In the genomic region with DNA sequence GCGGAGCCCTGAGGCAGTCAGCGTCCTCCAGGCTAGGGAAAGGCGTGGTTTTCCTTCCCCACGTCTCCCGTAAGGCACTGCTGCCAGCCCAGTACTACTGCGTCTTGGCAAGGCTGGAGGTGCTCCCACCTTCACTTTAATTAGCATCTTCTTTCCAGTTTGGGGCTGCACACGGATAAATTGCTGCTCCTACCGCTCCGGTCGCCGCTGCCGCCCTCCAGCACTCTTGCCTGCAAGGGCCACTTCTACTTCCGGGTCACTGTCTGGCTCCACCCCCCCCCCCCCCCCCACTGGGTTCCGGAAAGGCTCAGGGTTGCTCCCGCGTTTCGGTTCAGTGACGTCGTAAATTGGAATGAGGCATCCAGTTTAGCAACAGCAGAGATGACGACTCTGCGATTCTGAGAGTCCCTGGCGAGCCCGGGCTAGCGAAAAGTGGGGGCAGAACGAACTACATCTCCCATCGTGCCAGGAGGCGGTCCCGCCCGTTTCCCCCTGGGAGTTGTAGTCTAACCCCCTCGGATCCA, we compare ENCODE assay signal across 8 cellular contexts. TPM values are rescaled to one million over a fixed set of nuclear protein-coding genes. Genes with fewer than 3 reads are reported as not detected.
DNase-seq lines count a peak whose midpoint lies in the region; ATAC-seq and TF ChIP-seq lines count a peak whose summit lies in the region.

A gene (minus strand): TSS at position 247 of the 524 bp plus-strand sequence. CDS start 100 bp downstream, at position 147.

- no peaks in the 10 kb centered on the region for H3K9me3 Mint-ChIP-seq in activated T-cell treated with anti-CD3 and anti-CD28 coated beads, Interleukin-2, amount 50 U/mL, for 4 hours

- no peak within 1 kb of the TSS for H3K4me3 ChIP-seq in KMS-11 (IDR thresholded peaks at IDR 0.05; ENCODE audit: insufficient read depth, low read depth, low read length)
- peak within 1 kb of the TSS; percentile 87 to 89 for H3K4me3 ChIP-seq in Panc1 (ENCODE audit: low read depth in 2 of 2, low read length in 2 of 2)
- H3K4me3 ChIP-seq in muscle layer of duodenum (ENCODE audit: low read depth in 1 of 2, low read length in 2 of 2), result peak within 1 kb of the TSS; percentile 86 to 97

- peak within 1 kb of the TSS; percentile 46; the same call in 1 of the 2 replicates for H3K9ac ChIP-seq in KMS-11

- H3K27me3 ChIP-seq in KMS-11 (ENCODE audit: insufficient read depth, low read depth) (no peaks in the 10 kb centered on the region), Panc1 (ENCODE audit: control insufficient read depth, insufficient read depth, low read length) (no peaks in the 10 kb centered on the region), muscle layer of duodenum (ENCODE audit: low read depth, low read length) (no peaks in the 10 kb centered on the region)

- peaks cover 28% of the 10 kb centered on the region for H3K36me3 Mint-ChIP-seq in activated T-cell treated with anti-CD3 and anti-CD28 coated beads, Interleukin-2, amount 50 U/mL, for 4 hours (ENCODE audit: insufficient read depth)

- H3K4me1 Mint-ChIP-seq in activated T-cell treated with anti-CD3 and anti-CD28 coated beads, Interleukin-2, amount 50 U/mL, for 4 hours (ENCODE audit: low read depth), result peaks cover 45% of the 10 kb centered on the region

- H3K4me1 ChIP-seq in KMS-11 (ENCODE audit: low read depth, poor library complexity, severe bottlenecking) (peaks cover 14% of the 10 kb centered on the region), Panc1 (ENCODE audit: control insufficient read depth, insufficient read depth, low read length) (peaks cover 18% of the 10 kb centered on the region), muscle layer of duodenum (ENCODE audit: control insufficient read depth in 1 of 2, insufficient read depth in 2 of 2, low read length in 2 of 2) (peaks cover 4 to 28% of the 10 kb centered on the region in 2 donors)

- BruUV-seq in Panc1 (replicated peaks; lab: Mats Ljungman, UMichigan), result no TSS peak

- peaks cover 8% of the 10 kb centered on the region; the same call in 1 of the 2 replicates for H3K79me2 ChIP-seq in KMS-11 (ENCODE audit: insufficient read depth, low read depth)

- H3K27ac ChIP-seq in KMS-11, result peak within 1 kb of the TSS; percentile 57
- peak within 1 kb of the TSS; percentile 96 for H3K27ac ChIP-seq in Panc1 (ENCODE audit: low read length)
- peak within 1 kb of the TSS; percentile 95 for H3K27ac ChIP-seq in muscle layer of duodenum (ENCODE audit: low read length)

- CTCF ChIA-PET in Panc1 (lab: Charles Lee), result no interaction called here

- peak within 1 kb of the TSS; percentile 93 for H3K4me3 Mint-ChIP-seq in activated T-cell treated with anti-CD3 and anti-CD28 coated beads, Interleukin-2, amount 50 U/mL, for 4 hours

- POLR2A ChIA-PET in Panc1 (lab: Charles Lee), result no interaction called here

- H3K4me2 ChIP-seq in KMS-11, result peak within 1 kb of the TSS; percentile 76

- no peaks in the 10 kb centered on the region for H3K9me3 ChIP-seq in Panc1 (ENCODE audit: control insufficient read depth, insufficient read depth, low read depth, low read length)
- no peaks in the 10 kb centered on the region for H3K9me3 ChIP-seq in muscle layer of duodenum (ENCODE audit: control insufficient read depth in 1 of 2, low read length in 2 of 2)

- in situ Hi-C loops in Panc1 (cut with HindIII; ENCODE audit: low pct_unique_long_range_greater_than_20kb, low sequenced_read_pairs), result no loop called here

- no peak for TF ChIP-seq CTCF in KMS-11 (conservative IDR thresholded peaks at IDR 0.05; ENCODE audit: low read depth, low read length)
- no peak for TF ChIP-seq CTCF in Panc1 (IDR thresholded peaks at IDR 0.05)

- DNase-seq in DMS153 treated with DMSO at 0.1 percent for 48 hours (lab: John Stamatoyannopoulos, UW; ENCODE audit: unreplicated experiment), result peak; percentile 76
- peak; percentile 79 for DNase-seq in Panc1 (ENCODE audit: low read depth, low spot score)
- DNase-seq in activated T-cell treated with anti-CD3 and anti-CD28 coated beads, Interleukin-2, amount 50 U/mL, for 4 hours, result peak; percentile 81
- DNase-seq in stimulated activated CD8-positive, alpha-beta memory T cell treated with anti-CD3 and anti-CD28 coated beads, Interleukin-7, amount 100 ng/mL, for 24 hours (ENCODE audit: low read depth), result peak; percentile 81

- peak within 1 kb of the TSS; percentile 95 for H2AFZ ChIP-seq in KMS-11 (ENCODE audit: low read depth)

- intact Hi-C loops in Panc1 (cut with micrococcal nuclease; ENCODE audit: unreplicated experiment), result no loop called here

- H3K27me3 Mint-ChIP-seq in activated T-cell treated with anti-CD3 and anti-CD28 coated beads, Interleukin-2, amount 50 U/mL, for 4 hours (ENCODE audit: low read depth), result no peaks in the 10 kb centered on the region

- ATAC-seq in GM21737 (IDR thresholded peaks at IDR 0.05; ENCODE audit: unreplicated experiment) (peak; percentile 70), Panc1 (peak; percentile 93), esophagus mucosa (peak; percentile 69)
- ATAC-seq in activated T-cell treated with anti-CD3 and anti-CD28 coated beads, Interleukin-2, amount 50 U/mL, for 4 hours, result peak; percentile 95

- H4K20me1 ChIP-seq in KMS-11 (ENCODE audit: insufficient read depth), result no peaks in the 10 kb centered on the region

- H3K36me3 ChIP-seq in KMS-11 (ENCODE audit: insufficient read depth) (no peaks in the 10 kb centered on the region), Panc1 (ENCODE audit: control insufficient read depth, insufficient read depth, low read length) (peaks cover 11% of the 10 kb centered on the region), muscle layer of duodenum (ENCODE audit: control insufficient read depth in 1 of 2, insufficient read depth in 2 of 2, low read length in 2 of 2) (peaks cover 16 to 18% of the 10 kb centered on the region in 2 donors)

RNA-seq across cellular contexts. Expression of the gene that starts here (rescaled TPM):
- total RNA-seq in Panc1 (2021; ENCODE audit: unreplicated experiment), result 155 TPM
- polyA plus RNA-seq in Panc1 (2012; ENCODE audit: insufficient read length), result 221 TPM
- total RNA-seq in activated T-cell treated with anti-CD3 and anti-CD28 coated beads, Interleukin-2, amount 50 U/mL, for 4 hours, result 100 to 1,000 TPM; 197 to 217 (median 205) TPM
- total RNA-seq in esophagus mucosa, result 131 TPM
